Comparison of ENCODE assay signal across 8 cellular contexts in genomic region chrX:118823263-118824172, GRCh38. TPM values are rescaled to one million over a fixed set of nuclear protein-coding genes. Genes with fewer than 3 reads are reported as not detected.
A peak's percentile ranks its signal among the peaks of the same experiment; 100 is the strongest.
DNase-seq lines count a peak whose midpoint lies in the region; ATAC-seq and TF ChIP-seq lines count a peak whose summit lies in the region.

Gene ZCCHC12, plus strand, starts transcription at chrX:118823824. Its CDS starts 1,421 bp downstream, at chrX:118825245.

- peaks cover 9% of the 10 kb centered on the region for H3K4me1 Mint-ChIP-seq in activated naive CD8-positive, alpha-beta T cell treated with anti-CD3 and anti-CD28 coated beads, Interleukin-2, amount 10 ng/mL, durations not matched to agents 7 days and 5 days

- peak; percentile 90 for ATAC-seq in activated naive CD8-positive, alpha-beta T cell treated with anti-CD3 and anti-CD28 coated beads, Interleukin-2, amount 10 ng/mL, durations not matched to agents 7 days and 5 days (ENCODE audit: low read depth)
- ATAC-seq in right cardiac atrium (peak; percentile 74 to 87), GM19395 (IDR thresholded peaks at IDR 0.05; ENCODE audit: unreplicated experiment) (no peak), HG03159 (IDR thresholded peaks at IDR 0.05; ENCODE audit: unreplicated experiment) (no peak)

- no peaks in the 10 kb centered on the region for H3K36me3 Mint-ChIP-seq in activated naive CD8-positive, alpha-beta T cell treated with anti-CD3 and anti-CD28 coated beads, Interleukin-2, amount 10 ng/mL, durations not matched to agents 7 days and 5 days

- peak; percentile 92 for DNase-seq in DMS 273 (lab: John Stamatoyannopoulos, UW; ENCODE audit: unreplicated experiment)
- DNase-seq in HL-60 (ENCODE audit: low read depth in 1 of 2, low spot score in 1 of 2) = peak in 1 of 2 experiments; percentile 30
- DNase-seq in SJCRH30 = peak; percentile 72 to 80
- peak; percentile 44 for DNase-seq in activated naive CD8-positive, alpha-beta T cell treated with anti-CD3 and anti-CD28 coated beads, Interleukin-2, amount 10 ng/mL, durations not matched to agents 7 days and 5 days
- peak; percentile 58 to 74 (median 71) for DNase-seq in right cardiac atrium
- DNase-seq in retinal pigment epithelial cell (ENCODE audit: low read depth) = no peak

- H3K4me3 ChIP-seq in HL-60 (replicated peaks; ENCODE audit: insufficient read depth, low read length) (0 out of 2 replicates have a peak within 1 kb of the TSS, but pooled peaks have one; percentile 12), SJCRH30 (peak within 1 kb of the TSS; percentile 45), right cardiac atrium (ENCODE audit: low read length) (peak within 1 kb of the TSS; percentile 66), retinal pigment epithelial cell (ENCODE audit: low read length) (peak within 1 kb of the TSS; percentile 28)

- no peaks in the 10 kb centered on the region for H3K9me3 Mint-ChIP-seq in activated naive CD8-positive, alpha-beta T cell treated with anti-CD3 and anti-CD28 coated beads, Interleukin-2, amount 10 ng/mL, durations not matched to agents 7 days and 5 days

- H3K4me3 Mint-ChIP-seq in activated naive CD8-positive, alpha-beta T cell treated with anti-CD3 and anti-CD28 coated beads, Interleukin-2, amount 10 ng/mL, durations not matched to agents 7 days and 5 days = peak within 1 kb of the TSS; percentile 68

- 3% methylated on average over 51 of the region's 51 CpGs for WGBS in right cardiac atrium

- intact Hi-C loops in right cardiac atrium (cut with DNase I) = no loop called here

- peaks cover 46% of the 10 kb centered on the region for H3K27me3 Mint-ChIP-seq in activated naive CD8-positive, alpha-beta T cell treated with anti-CD3 and anti-CD28 coated beads, Interleukin-2, amount 10 ng/mL, durations not matched to agents 7 days and 5 days

- no peak for TF ChIP-seq CTCF in HL-60 (IDR thresholded peaks at IDR 0.05; ENCODE audit: insufficient read depth, low read length)
- no peak for TF ChIP-seq CTCF in retinal pigment epithelial cell (conservative IDR thresholded peaks at IDR 0.05; ENCODE audit: low read depth, low read length)

- H3K9me3 ChIP-seq in SJCRH30 (replicated peaks) = no peaks in the 10 kb centered on the region
- no peaks in the 10 kb centered on the region for H3K9me3 ChIP-seq in right cardiac atrium (ENCODE audit: control insufficient read depth, low read length)

- H3K36me3 ChIP-seq in SJCRH30 = no peaks in the 10 kb centered on the region

- peaks cover 9% of the 10 kb centered on the region for H3K27me3 ChIP-seq in HL-60 (ENCODE audit: insufficient read depth, poor library complexity, severe bottlenecking)
- no peaks in the 10 kb centered on the region for H3K27me3 ChIP-seq in SJCRH30
- no peaks in the 10 kb centered on the region for H3K27me3 ChIP-seq in right cardiac atrium (ENCODE audit: control insufficient read depth, insufficient read depth)

- H3K27ac ChIP-seq in HL-60 (replicated peaks) (no peak within 1 kb of the TSS), SJCRH30 (no peak within 1 kb of the TSS), right cardiac atrium (ENCODE audit: low read length) (no peak within 1 kb of the TSS)

- H3K27ac Mint-ChIP-seq in activated naive CD8-positive, alpha-beta T cell treated with anti-CD3 and anti-CD28 coated beads, Interleukin-2, amount 10 ng/mL, durations not matched to agents 7 days and 5 days = no peak within 1 kb of the TSS

- POLR2A ChIA-PET in activated naive CD8-positive, alpha-beta T cell treated with anti-CD3 and anti-CD28 coated beads, Interleukin-2, amount 10 ng/mL, durations not matched to agents 7 days and 5 days (lab: Charles Lee) = no interaction called here

- H3K4me1 ChIP-seq in SJCRH30 (no peaks in the 10 kb centered on the region), right cardiac atrium (ENCODE audit: control insufficient read depth, insufficient read depth, low read length) (peaks cover 5% of the 10 kb centered on the region)

RNA-seq across cellular contexts. Expression of gene ZCCHC12, which starts in this region (rescaled TPM):
- total RNA-seq in SJCRH30 (2014; rRNA removed; shearing (Covaris generic)) = 0.30 and 0.34 TPM in 2 replicates
- not detected for total RNA-seq in activated naive CD8-positive, alpha-beta T cell treated with anti-CD3 and anti-CD28 coated beads, Interleukin-2, amount 10 ng/mL, durations not matched to agents 7 days and 5 days
- total RNA-seq in right cardiac atrium = under 1 TPM in 1 of 4 donors, not detected in 3; 0.14 TPM
- 0.05 TPM for polyA plus RNA-seq in right cardiac atrium

Comparison
In these comparisons a context has a peak if more than half of its experiments do, and no peak if none do; other contexts are left out.
1. Peak in DNase-seq and H3K4me3 ChIP-seq in SJCRH30; RNA of the gene not detected or under 1 TPM.
2. Peak in DNase-seq and ATAC-seq in activated naive CD8-positive, alpha-beta T cell treated with anti-CD3 and anti-CD28 coated beads, Interleukin-2, amount 10 ng/mL, durations not matched to agents 7 days and 5 days; RNA of the gene not detected or under 1 TPM.
3. Peak in DNase-seq, ATAC-seq and H3K4me3 ChIP-seq in right cardiac atrium; RNA of the gene not detected or under 1 TPM.
4. H3K4me3 ChIP-seq: peak in every context shown above with its lines; median percentile 66 in right cardiac atrium; 45 in SJCRH30; 28 in retinal pigment epithelial cell; 12 in HL-60.